Comparison of ENCODE assay signal across 15 cellular contexts in the genomic region with DNA sequence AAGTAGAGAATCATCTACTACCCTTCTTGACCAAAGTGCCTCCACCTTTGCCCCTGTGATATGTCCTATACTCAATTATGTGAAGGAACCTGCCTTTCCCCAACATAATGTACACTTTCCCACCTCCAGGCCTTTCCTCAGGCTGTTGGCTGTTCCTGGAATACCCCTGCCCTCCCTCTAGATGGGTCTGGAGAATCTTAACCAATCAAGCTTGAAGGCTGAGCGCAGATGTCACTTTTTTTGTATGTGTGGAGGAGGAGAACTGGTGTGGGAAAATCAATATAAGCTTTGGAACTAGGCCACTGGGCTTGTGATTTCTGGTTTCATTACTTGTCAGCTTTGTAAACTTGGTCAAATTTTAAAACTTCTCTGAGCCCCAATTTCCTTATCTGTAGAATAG. TPM values are rescaled to one million over a fixed set of nuclear protein-coding genes. Genes with fewer than 3 reads are reported as not detected.
DNase-seq lines count a peak whose midpoint lies in the region; ATAC-seq, FAIRE-seq and TF ChIP-seq lines count a peak whose summit lies in the region.
"Had no signal": no experiment of that assay in that cellular context is flagged by ENCODE, and none has a peak within 500 bp of the region (broad histone marks: within the 10 kb centered on the region; RNA-seq: fewer than 3 reads in every experiment).

No MANE protein-coding gene starts in this region.

- H3K4me3 ChIP-seq in body of pancreas: no peak overlapping the region
- H3K4me3 ChIP-seq in hepatocyte: no peak overlapping the region
- H3K4me3 ChIP-seq in pancreas: no peak overlapping the region
- H3K4me3 ChIP-seq: BLaER1, SJCRH30 had no signal

- DNase-seq in NCI-H2171 treated with DMSO at 0.1 percent for 48 hours (lab: John Stamatoyannopoulos, UW) (peak; percentile 51), NCI-H2171 (lab: John Stamatoyannopoulos, UW) (no peak), body of pancreas (peak in 1 of 4 donors; percentile 20), hepatocyte (ENCODE audit: low spot score) (no peak), pancreas (peak in 2 of 6 donors; percentile 35 to 49), NCI-H2227 (lab: John Stamatoyannopoulos, UW; ENCODE audit: unreplicated experiment) (no peak), midbrain (lab: John Stamatoyannopoulos, UW) (no peak)
- no peak for DNase-seq in stimulated activated naive CD8-positive, alpha-beta T cell treated with anti-CD3 and anti-CD28 coated beads, Interleukin-15, amount 100 ng/mL, for 72 hours
- DNase-seq: CD8-positive, alpha-beta memory T cell; HCEC 1CT; NCI-H146; NCI-H2107; SJCRH30 had no signal

- peaks cover 39% of the 10 kb centered on the region for H3K4me1 ChIP-seq in body of pancreas
- peaks cover 5% of the 10 kb centered on the region for H3K4me1 ChIP-seq in hepatocyte (ENCODE audit: insufficient read depth)
- H3K4me1 ChIP-seq in pancreas: peaks cover 9 to 38% (median 16%) of the 10 kb centered on the region in 3 donors
- H3K4me1 ChIP-seq: SJCRH30 had no signal

- TF ChIP-seq CTCF in body of pancreas (IDR thresholded peaks at IDR 0.05) (no peak), hepatocyte (IDR thresholded peaks at IDR 0.05; ENCODE audit: poor library complexity) (no peak), pancreas (IDR thresholded peaks at IDR 0.05) (no peak)

- no peaks in the 10 kb centered on the region for H3K9me3 Mint-ChIP-seq in stimulated activated naive CD8-positive, alpha-beta T cell treated with anti-CD3 and anti-CD28 coated beads, Interleukin-15, amount 100 ng/mL, for 72 hours
- H3K9me3 Mint-ChIP-seq: CD8-positive, alpha-beta memory T cell had no signal

- no peak overlapping the region for H3K27ac Mint-ChIP-seq in stimulated activated naive CD8-positive, alpha-beta T cell treated with anti-CD3 and anti-CD28 coated beads, Interleukin-15, amount 100 ng/mL, for 72 hours
- H3K27ac Mint-ChIP-seq: CD8-positive, alpha-beta memory T cell had no signal

- H3K4me1 Mint-ChIP-seq in stimulated activated naive CD8-positive, alpha-beta T cell treated with anti-CD3 and anti-CD28 coated beads, Interleukin-15, amount 100 ng/mL, for 72 hours: peaks cover 25% of the 10 kb centered on the region

- H3K27ac ChIP-seq in body of pancreas (peak overlapping the region in 1 of 4 donors; percentile 14), hepatocyte (peak overlapping the region; percentile 6), pancreas (peak overlapping the region in 2 of 4 donors; percentile 30 to 48)
- H3K27ac ChIP-seq: 22Rv1, BLaER1, SJCRH30 had no signal

- H3K9me2 ChIP-seq in hepatocyte (replicated peaks; ENCODE audit: insufficient read depth): no peaks in the 10 kb centered on the region

- no peak overlapping the region for H3K4me2 ChIP-seq in hepatocyte
- H3K4me2 ChIP-seq: BLaER1 had no signal

- H3K27me3 ChIP-seq in body of pancreas (peaks cover 0 to 2% of the 10 kb centered on the region in 2 donors), hepatocyte (peaks cover 8% of the 10 kb centered on the region), pancreas (no peaks in the 10 kb centered on the region)
- H3K27me3 ChIP-seq: SJCRH30 had no signal

- H3K27me3 Mint-ChIP-seq in stimulated activated naive CD8-positive, alpha-beta T cell treated with anti-CD3 and anti-CD28 coated beads, Interleukin-15, amount 100 ng/mL, for 72 hours: peaks cover 55% of the 10 kb centered on the region

- H3K36me3 ChIP-seq in body of pancreas (replicated peaks in 1 of 2; ENCODE audit: insufficient read depth in 1 of 2, low read depth in 2 of 2) (no peaks in the 10 kb centered on the region), hepatocyte (replicated peaks; ENCODE audit: insufficient read depth, low read depth) (no peaks in the 10 kb centered on the region), pancreas (no peaks in the 10 kb centered on the region)
- H3K36me3 ChIP-seq: BLaER1, SJCRH30 had no signal

- no peaks in the 10 kb centered on the region for H3K9me3 ChIP-seq in body of pancreas
- no peaks in the 10 kb centered on the region for H3K9me3 ChIP-seq in hepatocyte (ENCODE audit: low read depth)
- H3K9me3 ChIP-seq in pancreas: no peaks in the 10 kb centered on the region
- H3K9me3 ChIP-seq: BLaER1, SJCRH30 had no signal

- FAIRE-seq in pancreas (lab: Jason Lieb, UNC): no peak

- no peak overlapping the region for H3K4me3 Mint-ChIP-seq in stimulated activated naive CD8-positive, alpha-beta T cell treated with anti-CD3 and anti-CD28 coated beads, Interleukin-15, amount 100 ng/mL, for 72 hours
- H3K4me3 Mint-ChIP-seq: CD8-positive, alpha-beta memory T cell had no signal

- no peaks in the 10 kb centered on the region for H4K20me1 ChIP-seq in hepatocyte (ENCODE audit: insufficient read depth, poor library complexity, severe bottlenecking)

- TF ChIP-seq POLR2A in body of pancreas (IDR thresholded peaks at IDR 0.05): no peak

- no peaks in the 10 kb centered on the region for H3K79me2 ChIP-seq in hepatocyte

- intact Hi-C loops in body of pancreas (cut with DNase I) (loop anchor here (5.0 kb wide), 1 partner anchor 45 kb away; no protein-coding TSS in a partner anchor), pancreas (cut with DNase I) (no loop called here)

- no peak overlapping the region for H2AFZ ChIP-seq in hepatocyte

- peak; percentile 37 for ATAC-seq in body of pancreas
- peak; percentile 37 to 43 (median 38) for ATAC-seq in pancreas
- ATAC-seq in stimulated activated naive CD8-positive, alpha-beta T cell treated with anti-CD3 and anti-CD28 coated beads, Interleukin-15, amount 100 ng/mL, for 72 hours: no peak

- 26 to 32% methylated on average over 1 of the region's 1 CpG for WGBS in body of pancreas, 2 donors
- WGBS in hepatocyte (ENCODE audit: low lambda C conversion rate, missing lambda C conversion rate): 83% methylated on average over 1 of the region's 1 CpG
- WGBS in pancreas, 2 donors: 15 to 17% methylated on average over 1 of the region's 1 CpG

RNA-seq across cellular contexts. Expression of gene BMAL2, which starts 4.7 kb away (rescaled TPM):
- total RNA-seq in body of pancreas (1 to 10 TPM; 2.6 to 4.3 TPM), hepatocyte (3.9 and 5.2 TPM in 2 replicates), pancreas (1 to 10 TPM in 5 of 6 donors, under 1 TPM in 1; 0.94 to 9.5 (median 3.4) TPM)
- polyA plus RNA-seq in hepatocyte (0.18 and 1.1 TPM in 2 replicates), pancreas (1 to 10 TPM in 1 of 2 donors, under 1 TPM in 1; 0.61 to 2.0 TPM)
